ENCODE assay signal across 8 cellular contexts in genomic region chr10:62817120-62817762, GRCh38. TPM values are rescaled to one million over a fixed set of nuclear protein-coding genes. Genes with fewer than 3 reads are reported as not detected.
DNase-seq lines count a peak whose midpoint lies in the region; ATAC-seq and TF ChIP-seq lines count a peak whose summit lies in the region.

No MANE protein-coding gene starts in this region.

- TF ChIP-seq POLR2A in stomach (IDR thresholded peaks at IDR 0.05), result no peak

- intact Hi-C loops in stomach (cut with DNase I; ENCODE audit: low total_unique reads), result loop anchor here (10.0 kb wide), 1 partner anchor 222 kb away; no protein-coding TSS in a partner anchor

- peaks cover 13% of the 10 kb centered on the region for H3K36me3 Mint-ChIP-seq in activated CD4-positive, alpha-beta memory T cell treated with anti-CD3 and anti-CD28 coated beads, Interleukin-2, amount 10 ng/mL, durations not matched to agents 7 days and 5 days (ENCODE audit: low read depth)

- peak overlapping the region; percentile 95 for H3K27ac Mint-ChIP-seq in activated CD4-positive, alpha-beta memory T cell treated with anti-CD3 and anti-CD28 coated beads, Interleukin-2, amount 10 ng/mL, durations not matched to agents 7 days and 5 days

- CTCF ChIA-PET in activated CD4-positive, alpha-beta memory T cell treated with anti-CD3 and anti-CD28 coated beads, Interleukin-2, amount 10 ng/mL, durations not matched to agents 7 days and 5 days (lab: Charles Lee), result interaction anchor here (0.6 to 5.8 kb wide), 25 partner anchors 9 to 903 kb away, joined by 3 to 77 read pairs (median 5); partner anchors contain the start of gene ADO

- H3K9me3 ChIP-seq in HUES48 (ENCODE audit: control insufficient read depth, insufficient read depth, low read length), result no peaks in the 10 kb centered on the region
- H3K9me3 ChIP-seq in muscle layer of duodenum (ENCODE audit: control insufficient read depth in 1 of 2, low read length in 2 of 2), result no peaks in the 10 kb centered on the region
- no peaks in the 10 kb centered on the region for H3K9me3 ChIP-seq in stomach

- H3K27ac ChIP-seq in HUES48 (ENCODE audit: low read depth, low read length), result no peak overlapping the region
- peak overlapping the region; percentile 97 for H3K27ac ChIP-seq in muscle layer of duodenum (ENCODE audit: low read length)
- H3K27ac ChIP-seq in stomach, result peak overlapping the region; percentile 82 to 96 (median 95)

- POLR2A ChIA-PET in activated CD4-positive, alpha-beta memory T cell treated with anti-CD3 and anti-CD28 coated beads, Interleukin-2, amount 10 ng/mL, durations not matched to agents 7 days and 5 days (lab: Charles Lee), result interaction anchor here (0.8 to 5.1 kb wide), 15 partner anchors 8 to 914 kb away, joined by 3 to 88 read pairs (median 6); partner anchors contain the start of genes ADO and NRBF2

- H3K9me3 Mint-ChIP-seq in activated CD4-positive, alpha-beta memory T cell treated with anti-CD3 and anti-CD28 coated beads, Interleukin-2, amount 10 ng/mL, durations not matched to agents 7 days and 5 days, result no peaks in the 10 kb centered on the region

- DNase-seq in Ammon's horn (ENCODE audit: low spot score) (peak; percentile 52), epithelial cell of esophagus (ENCODE audit: low read depth) (peak; percentile 34), stomach (no peak), mucosa of gallbladder (ENCODE audit: low spot score) (no peak)
- DNase-seq in activated CD4-positive, alpha-beta memory T cell treated with anti-CD3 and anti-CD28 coated beads, Interleukin-2, amount 10 ng/mL, durations not matched to agents 7 days and 5 days, result peak; percentile 59

- H3K27me3 ChIP-seq in HUES48 (ENCODE audit: control insufficient read depth, insufficient read depth, low read length), result peaks cover 88% of the 10 kb centered on the region
- peaks cover 26% of the 10 kb centered on the region for H3K27me3 ChIP-seq in muscle layer of duodenum (ENCODE audit: low read depth, low read length)
- H3K27me3 ChIP-seq in stomach, result peaks cover 8 to 72% (median 48%) of the 10 kb centered on the region in 3 donors

- H3K36me3 ChIP-seq in HUES48 (ENCODE audit: control insufficient read depth, insufficient read depth, low read length) (no peaks in the 10 kb centered on the region), muscle layer of duodenum (ENCODE audit: control insufficient read depth in 1 of 2, insufficient read depth in 2 of 2, low read length in 2 of 2) (no peaks in the 10 kb centered on the region), stomach (no peaks in the 10 kb centered on the region)

- WGBS in stomach, 5 donors, result 0 to 1% (median 0%) methylated on average over 34 to 49 of the region's 49 CpGs

- peak overlapping the region; percentile 72 for H3K4me3 ChIP-seq in HUES48 (ENCODE audit: low read depth, low read length)
- H3K4me3 ChIP-seq in epithelial cell of esophagus (ENCODE audit: low read length), result peak overlapping the region; percentile 59
- H3K4me3 ChIP-seq in muscle layer of duodenum (ENCODE audit: low read depth in 1 of 2, low read length in 2 of 2), result peak overlapping the region; percentile 79 to 96
- peak overlapping the region; percentile 66 to 89 (median 86) for H3K4me3 ChIP-seq in stomach

- H3K9ac ChIP-seq in HUES48 (ENCODE audit: low read depth, low read length), result no peak overlapping the region; the same call in 1 of the 2 replicates

- peak; percentile 2 for ATAC-seq in GM19397 (IDR thresholded peaks at IDR 0.05; ENCODE audit: unreplicated experiment)

- no peak for TF ChIP-seq EP300 in stomach (IDR thresholded peaks at IDR 0.05)

- peaks cover 42% of the 10 kb centered on the region for H3K4me1 Mint-ChIP-seq in activated CD4-positive, alpha-beta memory T cell treated with anti-CD3 and anti-CD28 coated beads, Interleukin-2, amount 10 ng/mL, durations not matched to agents 7 days and 5 days

- peak overlapping the region; percentile 87 for H3K4me3 Mint-ChIP-seq in activated CD4-positive, alpha-beta memory T cell treated with anti-CD3 and anti-CD28 coated beads, Interleukin-2, amount 10 ng/mL, durations not matched to agents 7 days and 5 days

- TF ChIP-seq CTCF in epithelial cell of esophagus (IDR thresholded peaks at IDR 0.05; ENCODE audit: insufficient read depth, low read depth, low read length, missing control alignments) (no peak), stomach (IDR thresholded peaks at IDR 0.05) (no peak)

- H3K27me3 Mint-ChIP-seq in activated CD4-positive, alpha-beta memory T cell treated with anti-CD3 and anti-CD28 coated beads, Interleukin-2, amount 10 ng/mL, durations not matched to agents 7 days and 5 days, result peaks cover 68% of the 10 kb centered on the region

- H3K4me1 ChIP-seq in HUES48 (ENCODE audit: control insufficient read depth, insufficient read depth, low read length) (peaks cover 4% of the 10 kb centered on the region), muscle layer of duodenum (ENCODE audit: control insufficient read depth in 1 of 2, insufficient read depth in 2 of 2, low read length in 2 of 2) (peaks cover 3 to 31% of the 10 kb centered on the region in 2 donors), stomach (peaks cover 30 to 45% (median 39%) of the 10 kb centered on the region in 4 donors)

RNA-seq across cellular contexts. Expression of gene EGR2, which starts 1.1 kb away (rescaled TPM):
- 1 to 10 TPM; 4.8 to 6.4 TPM for total RNA-seq in activated CD4-positive, alpha-beta memory T cell treated with anti-CD3 and anti-CD28 coated beads, Interleukin-2, amount 10 ng/mL, durations not matched to agents 7 days and 5 days
- 1 to 10 TPM in 1 of 5 donors, under 1 TPM in 1, not detected in 3; 0.73 to 5.8 TPM for total RNA-seq in stomach
- polyA plus RNA-seq in stomach, result 1 to 10 TPM in 2 of 3 donors, under 1 TPM in 1; 0.46 to 1.2 (median 1.2) TPM
- 19.3 TPM for total RNA-seq in mucosa of gallbladder

RNA-seq across cellular contexts. Expression of gene ADO, which starts 12.7 kb away (rescaled TPM):
- total RNA-seq in activated CD4-positive, alpha-beta memory T cell treated with anti-CD3 and anti-CD28 coated beads, Interleukin-2, amount 10 ng/mL, durations not matched to agents 7 days and 5 days, result 10 to 100 TPM; 21.8 to 22.2 TPM
- 10 to 100 TPM in 4 of 5 donors, 1 to 10 TPM in 1; 1.8 to 25.4 (median 18.2) TPM for total RNA-seq in stomach
- polyA plus RNA-seq in stomach, result 1 to 10 TPM; 6.1 to 9.6 (median 9.4) TPM
- total RNA-seq in mucosa of gallbladder, result 21.2 TPM

Comparison
In these comparisons a context has a peak if more than half of its experiments do, and no peak if none do; other contexts are left out.
1. DNase-seq: peak in Ammon's horn (single experiment), activated CD4-positive, alpha-beta memory T cell treated with anti-CD3 and anti-CD28 coated beads, Interleukin-2, amount 10 ng/mL, durations not matched to agents 7 days and 5 days (single experiment) and epithelial cell of esophagus (single experiment); none in stomach (single experiment) and mucosa of gallbladder (single experiment).
2. Peak in every context shown above with its lines, with median percentiles within 50 percentile points of each other: H3K4me3 ChIP-seq.